ENCODE assay signal across 8 cellular contexts in genomic region chr19:6767357-6768235, GRCh38. TPM values are rescaled to one million over a fixed set of nuclear protein-coding genes. Genes with fewer than 3 reads are reported as not detected.
DNase-seq lines count a peak whose midpoint lies in the region; ATAC-seq and TF ChIP-seq lines count a peak whose summit lies in the region.

Gene SH2D3A (minus strand): TSS chr19:6767435. CDS start chr19:6763748, 3,687 bp downstream.

- peak within 1 kb of the TSS; percentile 59 for H3K4me3 ChIP-seq in endocrine pancreas (ENCODE audit: control insufficient read depth, insufficient read depth, low read length)

- DNase-seq in NCI-H774 (lab: John Stamatoyannopoulos, UW) (peak; percentile 93), naive B cell (peak; percentile 92)
- peak; percentile 97 for DNase-seq in activated CD8-positive, alpha-beta T cell treated with anti-CD3 and anti-CD28 coated beads, Interleukin-2, amount 10 ng/mL, durations not matched to agents 7 days and 5 days
- DNase-seq in stimulated activated naive CD8-positive, alpha-beta T cell treated with anti-CD3 and anti-CD28 coated beads, Interleukin-15, Interleukin-2, amounts not matched to agents 100 U/mL and 50 U/mL, for 24 hours = peak; percentile 93

- POLR2A ChIA-PET in activated CD8-positive, alpha-beta T cell treated with anti-CD3 and anti-CD28 coated beads, Interleukin-2, amount 10 ng/mL, durations not matched to agents 7 days and 5 days (lab: Charles Lee) = interaction anchor here (0.7 to 1.0 kb wide), 4 partner anchors 13 to 72 kb away, joined by 4 to 5 read pairs (median 4); no protein-coding TSS in a partner anchor

- H3K36me3 Mint-ChIP-seq in activated CD8-positive, alpha-beta T cell treated with anti-CD3 and anti-CD28 coated beads, Interleukin-2, amount 10 ng/mL, durations not matched to agents 7 days and 5 days (ENCODE audit: low read depth) = peaks cover under 1% of the 10 kb centered on the region
- H3K36me3 Mint-ChIP-seq in naive B cell = no peaks in the 10 kb centered on the region

- H3K27ac Mint-ChIP-seq in activated CD8-positive, alpha-beta T cell treated with anti-CD3 and anti-CD28 coated beads, Interleukin-2, amount 10 ng/mL, durations not matched to agents 7 days and 5 days = peak within 1 kb of the TSS; percentile 91
- H3K27ac Mint-ChIP-seq in naive B cell = peak within 1 kb of the TSS; percentile 92 to 98 (median 98)

- H3K9ac ChIP-seq in endocrine pancreas (ENCODE audit: control insufficient read depth, insufficient read depth, low read length) = peak within 1 kb of the TSS; percentile 38

- ATAC-seq in GM19023 (IDR thresholded peaks at IDR 0.05; ENCODE audit: unreplicated experiment) (peak; percentile 67), HG03135 (IDR thresholded peaks at IDR 0.05; ENCODE audit: unreplicated experiment) (peak; percentile 55), naive B cell (ENCODE audit: low read depth in 2 of 2) (peak; percentile 69 to 71)
- peak; percentile 79 for ATAC-seq in activated CD8-positive, alpha-beta T cell treated with anti-CD3 and anti-CD28 coated beads, Interleukin-2, amount 10 ng/mL, durations not matched to agents 7 days and 5 days
- peak; percentile 78 for ATAC-seq in stimulated activated naive CD8-positive, alpha-beta T cell treated with anti-CD3 and anti-CD28 coated beads, Interleukin-15, Interleukin-2, amounts not matched to agents 100 U/mL and 50 U/mL, for 24 hours

- H3K4me1 Mint-ChIP-seq in activated CD8-positive, alpha-beta T cell treated with anti-CD3 and anti-CD28 coated beads, Interleukin-2, amount 10 ng/mL, durations not matched to agents 7 days and 5 days (ENCODE audit: low read depth) = peaks cover 60% of the 10 kb centered on the region
- H3K4me1 Mint-ChIP-seq in naive B cell = peaks cover 41 to 56% (median 41%) of the 10 kb centered on the region in 3 donors

- no peaks in the 10 kb centered on the region for H3K36me3 ChIP-seq in endocrine pancreas (ENCODE audit: control insufficient read depth, insufficient read depth, low read length)

- CTCF ChIA-PET in activated CD8-positive, alpha-beta T cell treated with anti-CD3 and anti-CD28 coated beads, Interleukin-2, amount 10 ng/mL, durations not matched to agents 7 days and 5 days (lab: Charles Lee) = interaction anchor here (0.7 to 6.8 kb wide), 9 partner anchors 15 to 251 kb away, joined by 3 to 49 read pairs (median 7); partner anchors contain the start of genes GPR108 and TNFSF9

- no peaks in the 10 kb centered on the region for H3K4me1 ChIP-seq in endocrine pancreas (ENCODE audit: control insufficient read depth, insufficient read depth, low read length)

- H3K4me3 Mint-ChIP-seq in activated CD8-positive, alpha-beta T cell treated with anti-CD3 and anti-CD28 coated beads, Interleukin-2, amount 10 ng/mL, durations not matched to agents 7 days and 5 days = peak within 1 kb of the TSS; percentile 88
- peak within 1 kb of the TSS; percentile 84 to 97 (median 90) for H3K4me3 Mint-ChIP-seq in naive B cell

- no peak for TF ChIP-seq CTCF in 22Rv1 (IDR thresholded peaks at IDR 0.05)

- no peaks in the 10 kb centered on the region for H3K27me3 Mint-ChIP-seq in activated CD8-positive, alpha-beta T cell treated with anti-CD3 and anti-CD28 coated beads, Interleukin-2, amount 10 ng/mL, durations not matched to agents 7 days and 5 days (ENCODE audit: low read depth)
- no peaks in the 10 kb centered on the region for H3K27me3 Mint-ChIP-seq in naive B cell

- H3K27me3 ChIP-seq in endocrine pancreas (ENCODE audit: control insufficient read depth, insufficient read depth, low read length) = no peaks in the 10 kb centered on the region

- no peaks in the 10 kb centered on the region for H3K9me3 Mint-ChIP-seq in activated CD8-positive, alpha-beta T cell treated with anti-CD3 and anti-CD28 coated beads, Interleukin-2, amount 10 ng/mL, durations not matched to agents 7 days and 5 days (ENCODE audit: insufficient read depth)
- no peaks in the 10 kb centered on the region for H3K9me3 Mint-ChIP-seq in naive B cell

- H3K27ac ChIP-seq in 22Rv1 = peak within 1 kb of the TSS; percentile 78

- H3K9me3 ChIP-seq in endocrine pancreas (ENCODE audit: control insufficient read depth, low read length) = no peaks in the 10 kb centered on the region

RNA-seq across cellular contexts. Expression of gene SH2D3A, which starts in this region (rescaled TPM):
- 10 to 100 TPM; 28.2 to 28.5 TPM for total RNA-seq in activated CD8-positive, alpha-beta T cell treated with anti-CD3 and anti-CD28 coated beads, Interleukin-2, amount 10 ng/mL, durations not matched to agents 7 days and 5 days
- 10 to 100 TPM in 5 of 6 donors, 1 to 10 TPM in 1; 7.5 to 39.5 (median 22.3) TPM for polyA plus RNA-seq in naive B cell (ENCODE audit: low read depth in 6 of 6)

Comparison
In these comparisons a context has a peak if more than half of its experiments do, and no peak if none do; other contexts are left out.
1. Peak in every context shown above with its lines: DNase-seq, ATAC-seq, H3K4me3 ChIP-seq and H3K27ac ChIP-seq.